ENCODE assay signal across 19 cellular contexts in genomic region chr11:9446230-9446629, GRCh38.
"Had no signal": no experiment of that assay in that cellular context is flagged by ENCODE, and none has a peak within 500 bp of the region (broad histone marks: within the 10 kb centered on the region; RNA-seq: fewer than 3 reads in every experiment).

No MANE protein-coding gene starts in this region.

- H3K4me1 Mint-ChIP-seq: activated naive CD8-positive, alpha-beta T cell treated with anti-CD3 and anti-CD28 coated beads, Interleukin-2, amount 50 U/mL, for 24 hours; brain; stimulated activated effector memory CD8-positive, alpha-beta T cell treated with anti-CD3 and anti-CD28 coated beads, Interleukin-12 subunit alpha, Interleukin-12 subunit beta, amount 100 ng/mL, for 72 hours; WTC11 had no signal

- H3K9me3 ChIP-seq: pancreas, upper lobe of right lung had no signal

- H2AFZ ChIP-seq: hepatocyte had no signal

- H3K9me3 Mint-ChIP-seq: activated naive CD8-positive, alpha-beta T cell treated with anti-CD3 and anti-CD28 coated beads, Interleukin-2, amount 50 U/mL, for 24 hours; natural killer cell treated with Interleukin-12 subunit alpha and Interleukin-12 subunit beta and Interleukin-15 and Interleukin-18, amount 100 ng/mL, for 72 hours; stimulated activated effector memory CD8-positive, alpha-beta T cell treated with anti-CD3 and anti-CD28 coated beads, Interleukin-12 subunit alpha, Interleukin-12 subunit beta, amount 100 ng/mL, for 72 hours had no signal

- H3K4me3 ChIP-seq: hepatocyte, pancreas, upper lobe of right lung had no signal

- ATAC-seq: activated naive CD8-positive, alpha-beta T cell treated with anti-CD3 and anti-CD28 coated beads, Interleukin-2, amount 50 U/mL, for 24 hours; foreskin keratinocyte; natural killer cell treated with Interleukin-12 subunit alpha and Interleukin-12 subunit beta and Interleukin-15 and Interleukin-18, amount 100 ng/mL, for 72 hours; pancreas; sciatic nerve; stimulated activated effector memory CD8-positive, alpha-beta T cell treated with anti-CD3 and anti-CD28 coated beads, Interleukin-12 subunit alpha, Interleukin-12 subunit beta, amount 100 ng/mL, for 72 hours; upper lobe of right lung; WTC11 had no signal

- H3K27ac ChIP-seq: foreskin keratinocyte, hepatocyte, neutrophil, pancreas, upper lobe of right lung had no signal

- H3K27ac Mint-ChIP-seq: activated naive CD8-positive, alpha-beta T cell treated with anti-CD3 and anti-CD28 coated beads, Interleukin-2, amount 50 U/mL, for 24 hours; brain; endodermal cell; natural killer cell treated with Interleukin-12 subunit alpha and Interleukin-12 subunit beta and Interleukin-15 and Interleukin-18, amount 100 ng/mL, for 72 hours; stimulated activated effector memory CD8-positive, alpha-beta T cell treated with anti-CD3 and anti-CD28 coated beads, Interleukin-12 subunit alpha, Interleukin-12 subunit beta, amount 100 ng/mL, for 72 hours; WTC11 had no signal

- H3K4me1 ChIP-seq: foreskin keratinocyte, pancreas, upper lobe of right lung had no signal

- H3K4me2 ChIP-seq: hepatocyte had no signal

- FAIRE-seq: colon, pancreas had no signal

- H3K4me3 Mint-ChIP-seq: activated naive CD8-positive, alpha-beta T cell treated with anti-CD3 and anti-CD28 coated beads, Interleukin-2, amount 50 U/mL, for 24 hours; brain; endodermal cell; natural killer cell treated with Interleukin-12 subunit alpha and Interleukin-12 subunit beta and Interleukin-15 and Interleukin-18, amount 100 ng/mL, for 72 hours; stimulated activated effector memory CD8-positive, alpha-beta T cell treated with anti-CD3 and anti-CD28 coated beads, Interleukin-12 subunit alpha, Interleukin-12 subunit beta, amount 100 ng/mL, for 72 hours; WTC11 had no signal

- H3K27me3 Mint-ChIP-seq: activated naive CD8-positive, alpha-beta T cell treated with anti-CD3 and anti-CD28 coated beads, Interleukin-2, amount 50 U/mL, for 24 hours; brain; natural killer cell treated with Interleukin-12 subunit alpha and Interleukin-12 subunit beta and Interleukin-15 and Interleukin-18, amount 100 ng/mL, for 72 hours had no signal

- DNase-seq: activated CD4-positive, alpha-beta T cell treated with anti-CD3 and anti-CD28 coated beads for 4 hours; activated naive CD4-positive, alpha-beta T cell; activated naive CD8-positive, alpha-beta T cell treated with anti-CD3 and anti-CD28 coated beads, Interleukin-2, amount 50 U/mL, for 24 hours; anterior cingulate cortex; central memory CD4-positive, alpha-beta T cell; endodermal cell; foreskin keratinocyte; mesendoderm; pancreas; stimulated activated CD4-positive, alpha-beta T cell treated with anti-CD3 and anti-CD28 coated beads, Interleukin-4, amount 100 ng/mL, for 24 hours; upper lobe of right lung had no signal

- H3K27me3 ChIP-seq: foreskin keratinocyte, hepatocyte, neutrophil, pancreas, upper lobe of right lung had no signal
